ENCODE assay signal across 16 cellular contexts in genomic region chr20:63206878-63207277, GRCh38. TPM values are rescaled to one million over a fixed set of nuclear protein-coding genes. Genes with fewer than 3 reads are reported as not detected.
DNase-seq lines count a peak whose midpoint lies in the region; ATAC-seq and TF ChIP-seq lines count a peak whose summit lies in the region.
"Had no signal": no experiment of that assay in that cellular context is flagged by ENCODE, and none has a peak within 500 bp of the region (broad histone marks: within the 10 kb centered on the region; RNA-seq: fewer than 3 reads in every experiment).

No MANE protein-coding gene starts in this region.

- H3K4me3 ChIP-seq in GM23248 (no peak overlapping the region), esophagus muscularis mucosa (no peak overlapping the region), osteoblast (ENCODE audit: insufficient read depth, low read length) (no peak overlapping the region)
- H3K4me3 ChIP-seq in CD8-positive, alpha-beta memory T cell (ENCODE audit: low read length), result no peak overlapping the region
- H3K4me3 ChIP-seq: body of pancreas had no signal

- no peaks in the 10 kb centered on the region for H3K9me2 ChIP-seq in GM23248 (ENCODE audit: insufficient read depth)
- H3K9me2 ChIP-seq: SK-N-SH had no signal

- CTCF ChIA-PET in RWPE1 (lab: Yijun Ruan, JAX), result interaction anchor here (0.8 to 3.4 kb wide), 5 partner anchors 8 to 56 kb away, joined by 3 to 16 read pairs (median 4); no protein-coding TSS in a partner anchor
- CTCF ChIA-PET in CD8-positive, alpha-beta memory T cell (lab: Charles Lee), result interaction anchor here (2.9 kb wide), 1 partner anchor 17 kb away, joined by 10 read pairs; no protein-coding TSS in a partner anchor

- TF ChIP-seq EP300 in esophagus muscularis mucosa (IDR thresholded peaks at IDR 0.05), result no peak

- ATAC-seq in GM21423 (IDR thresholded peaks at IDR 0.05; ENCODE audit: unreplicated experiment), result no peak
- ATAC-seq in HG03521 (IDR thresholded peaks at IDR 0.05; ENCODE audit: unreplicated experiment), result no peak
- ATAC-seq: body of pancreas had no signal

- H3K4me3 Mint-ChIP-seq in CD8-positive, alpha-beta memory T cell, result no peak overlapping the region

- peak; percentile 38 for DNase-seq in GM23248
- DNase-seq in RWPE1 (ENCODE audit: low spot score), result peak; percentile 90
- DNase-seq in esophagus muscularis mucosa (ENCODE audit: extremely low spot score), result no peak
- DNase-seq in osteoblast (ENCODE audit: insufficient read length, low spot score, missing footprints), result peak; percentile 91
- no peak for DNase-seq in stimulated activated CD4-positive, alpha-beta T cell treated with anti-CD3 and anti-CD28 coated beads, Interleukin-2, amount 100 ng/mL, for 48 hours
- no peak for DNase-seq in CD8-positive, alpha-beta memory T cell
- DNase-seq: activated CD4-positive, alpha-beta T cell treated with anti-CD3 and anti-CD28 coated beads for 1 hour; activated T-cell treated with anti-CD3 and anti-CD28 coated beads, Interleukin-2, amount 50 U/mL, for 48 hours; body of pancreas; NCI-H1436; NCI-H82; retina; SK-N-SH had no signal

- H3K9me3 ChIP-seq in GM23248 (ENCODE audit: low read depth), result no peaks in the 10 kb centered on the region
- H3K9me3 ChIP-seq in esophagus muscularis mucosa, result no peaks in the 10 kb centered on the region
- no peaks in the 10 kb centered on the region for H3K9me3 ChIP-seq in osteoblast (ENCODE audit: low read depth, low read length)
- no peaks in the 10 kb centered on the region for H3K9me3 ChIP-seq in CD8-positive, alpha-beta memory T cell (ENCODE audit: low read length)
- H3K9me3 ChIP-seq: body of pancreas, SK-N-SH had no signal

- no peak overlapping the region for H3K9ac ChIP-seq in GM23248
- H3K9ac ChIP-seq: SK-N-SH had no signal

- H3F3A ChIP-seq in GM23248 (ENCODE audit: insufficient read depth), result no peaks in the 10 kb centered on the region; the same call in 1 of the 2 replicates

- no peak overlapping the region for H3K27ac Mint-ChIP-seq in CD8-positive, alpha-beta memory T cell

- no peaks in the 10 kb centered on the region for H3K4me1 ChIP-seq in GM23248 (ENCODE audit: insufficient read depth)
- peaks cover 8 to 67% (median 55%) of the 10 kb centered on the region in 4 donors for H3K4me1 ChIP-seq in esophagus muscularis mucosa
- H3K4me1 ChIP-seq in osteoblast (ENCODE audit: insufficient read depth, low read length), result peaks cover 4% of the 10 kb centered on the region
- H3K4me1 ChIP-seq in CD8-positive, alpha-beta memory T cell (ENCODE audit: insufficient read depth, low read length), result peaks cover 7% of the 10 kb centered on the region

- H3K27me3 ChIP-seq in GM23248 (replicated peaks; ENCODE audit: insufficient read depth) (no peaks in the 10 kb centered on the region), esophagus muscularis mucosa (no peaks in the 10 kb centered on the region), osteoblast (ENCODE audit: insufficient read depth, low read length) (no peaks in the 10 kb centered on the region)
- no peaks in the 10 kb centered on the region for H3K27me3 ChIP-seq in CD8-positive, alpha-beta memory T cell (ENCODE audit: insufficient read depth, low read length, poor library complexity, severe bottlenecking)
- H3K27me3 ChIP-seq: body of pancreas had no signal

- H3K36me3 Mint-ChIP-seq in CD8-positive, alpha-beta memory T cell, result peaks cover 0 to 95% (median 9%) of the 10 kb centered on the region in 3 donors

- H3K4me2 ChIP-seq in GM23248 (ENCODE audit: unreplicated experiment) (no peak overlapping the region), osteoblast (ENCODE audit: insufficient read depth, low read length) (no peak overlapping the region)
- H3K4me2 ChIP-seq: SK-N-SH had no signal

- intact Hi-C loops in esophagus muscularis mucosa (cut with DNase I), result no loop called here

- 55 to 60% methylated on average over 11 of the region's 11 CpGs for WGBS in GM23248 (ENCODE audit: low coverage in 1 of 2, low lambda C conversion rate in 2 of 2, missing lambda C conversion rate in 2 of 2), 2 experiments
- 69% methylated on average over 7 of the region's 11 CpGs for WGBS in esophagus muscularis mucosa

- H2AFZ ChIP-seq in GM23248, result no peak overlapping the region
- no peak overlapping the region for H2AFZ ChIP-seq in osteoblast (ENCODE audit: low read length)

- in situ Hi-C loops in GM23248 (cut with MboI), result no loop called here

- H3K27ac ChIP-seq in GM23248, result no peak overlapping the region
- H3K27ac ChIP-seq in RWPE1, result peak overlapping the region; percentile 52
- H3K27ac ChIP-seq in esophagus muscularis mucosa (replicated peaks in 1 of 4), result peak overlapping the region; percentile 52 to 68 (median 54)
- no peak overlapping the region for H3K27ac ChIP-seq in osteoblast (ENCODE audit: low read depth, low read length)
- no peak overlapping the region for H3K27ac ChIP-seq in CD8-positive, alpha-beta memory T cell (ENCODE audit: low read depth, low read length)
- H3K27ac ChIP-seq: body of pancreas had no signal

- no peak for TF ChIP-seq CTCF in RWPE1 (conservative IDR thresholded peaks at IDR 0.05; ENCODE audit: low read depth)
- TF ChIP-seq CTCF in esophagus muscularis mucosa (IDR thresholded peaks at IDR 0.05), result no peak
- TF ChIP-seq CTCF in osteoblast (IDR thresholded peaks at IDR 0.05; ENCODE audit: extremely low read depth, low read depth, low read length), result no peak

- H3K36me3 ChIP-seq in GM23248 (ENCODE audit: low read depth), result peaks cover 14% of the 10 kb centered on the region; the same call in 1 of the 2 replicates
- H3K36me3 ChIP-seq in esophagus muscularis mucosa, result peaks cover 40 to 100% (median 86%) of the 10 kb centered on the region in 4 donors
- peaks cover 73% of the 10 kb centered on the region for H3K36me3 ChIP-seq in osteoblast (ENCODE audit: insufficient read depth, low read length)
- peaks cover 49% of the 10 kb centered on the region for H3K36me3 ChIP-seq in CD8-positive, alpha-beta memory T cell (ENCODE audit: insufficient read depth, low read length)

- no peak for TF ChIP-seq POLR2A in esophagus muscularis mucosa (IDR thresholded peaks at IDR 0.05; ENCODE audit: low read depth)

- no peaks in the 10 kb centered on the region for H3K9me3 Mint-ChIP-seq in CD8-positive, alpha-beta memory T cell

- no peaks in the 10 kb centered on the region for H3K27me3 Mint-ChIP-seq in CD8-positive, alpha-beta memory T cell

- POLR2A ChIA-PET in RWPE1 (lab: Yijun Ruan, JAX; ENCODE audit: low non-redundant PET), result no interaction called here
- POLR2A ChIA-PET in CD8-positive, alpha-beta memory T cell (lab: Charles Lee), result no interaction called here

- H3K4me1 Mint-ChIP-seq in CD8-positive, alpha-beta memory T cell, result peaks cover 32 to 61% (median 54%) of the 10 kb centered on the region in 3 donors

- H3K79me2 ChIP-seq in GM23248 (ENCODE audit: insufficient read depth) (peaks cover 100% of the 10 kb centered on the region), osteoblast (ENCODE audit: insufficient read depth, low read length) (peaks cover 95% of the 10 kb centered on the region)

- H4K20me1 ChIP-seq in GM23248 (ENCODE audit: insufficient read depth) (peaks cover 11% of the 10 kb centered on the region; the same call in 1 of the 2 replicates), osteoblast (ENCODE audit: insufficient read depth, low read length) (peaks cover 85% of the 10 kb centered on the region)

RNA-seq across cellular contexts. Expression of gene YTHDF1, which starts 9.1 kb away (rescaled TPM):
- total RNA-seq in GM23248 (2014; rRNA removed; shearing (Covaris generic)), result 20.4 and 22.5 TPM in 2 replicates
- polyA plus RNA-seq in GM23248 (2016; fragmentation: Nextera tagmentation; extraction: Ambion mirVana), result 16.7 and 26.0 TPM in 2 replicates
- total RNA-seq in esophagus muscularis mucosa (10 to 100 TPM; 17.9 to 32.1 (median 29.7) TPM), osteoblast (23.9 and 26.8 TPM in 2 replicates)
- total RNA-seq in CD8-positive, alpha-beta memory T cell, result 10 to 100 TPM; 47.0 to 47.5 TPM
- 43.1 TPM for polyA plus RNA-seq in CD8-positive, alpha-beta memory T cell

RNA-seq across cellular contexts. Expression of gene BIRC7, which starts 28.8 kb away (rescaled TPM):
- not detected in 2 replicates for total RNA-seq in GM23248 (2014; rRNA removed; shearing (Covaris generic))
- not detected in 2 replicates for polyA plus RNA-seq in GM23248 (2016; fragmentation: Nextera tagmentation; extraction: Ambion mirVana)
- total RNA-seq in esophagus muscularis mucosa (not detected), osteoblast (under 0.01 and 0.29 TPM in 2 replicates)
- total RNA-seq in CD8-positive, alpha-beta memory T cell, result not detected
- not detected for polyA plus RNA-seq in CD8-positive, alpha-beta memory T cell
- total RNA-seq: body of pancreas had no signal
- polyA plus RNA-seq: SK-N-SH had no signal

RNA-seq across cellular contexts. Expression of gene NKAIN4, which starts 47.4 kb away (rescaled TPM):
- not detected in 2 replicates for total RNA-seq in GM23248 (2014; rRNA removed; shearing (Covaris generic))
- not detected in 2 replicates for polyA plus RNA-seq in GM23248 (2016; fragmentation: Nextera tagmentation; extraction: Ambion mirVana)
- under 1 TPM in 2 of 4 donors, not detected in 2; 0.17 to 0.45 TPM for total RNA-seq in esophagus muscularis mucosa
- not detected in 2 replicates for total RNA-seq in osteoblast
- not detected for total RNA-seq in CD8-positive, alpha-beta memory T cell
- polyA plus RNA-seq in CD8-positive, alpha-beta memory T cell, result not detected
- total RNA-seq: body of pancreas, subcutaneous adipose tissue had no signal
- polyA plus RNA-seq: SK-N-SH had no signal

Comparison
In these comparisons a context has a peak if more than half of its experiments do, and no peak if none do; other contexts are left out.
1. DNase-seq: peak in GM23248 (single experiment), RWPE1 (single experiment) and osteoblast (single experiment); none in esophagus muscularis mucosa (single experiment), stimulated activated CD4-positive, alpha-beta T cell treated with anti-CD3 and anti-CD28 coated beads, Interleukin-2, amount 100 ng/mL, for 48 hours (0 of 2) and CD8-positive, alpha-beta memory T cell (0 of 5).
2. H3K27ac ChIP-seq: peak in RWPE1 (single experiment) and esophagus muscularis mucosa (4 of 4); none in GM23248 (single experiment), osteoblast (single experiment) and CD8-positive, alpha-beta memory T cell (single experiment).